ENCODE assay signal across 8 cellular contexts in the genomic region with DNA sequence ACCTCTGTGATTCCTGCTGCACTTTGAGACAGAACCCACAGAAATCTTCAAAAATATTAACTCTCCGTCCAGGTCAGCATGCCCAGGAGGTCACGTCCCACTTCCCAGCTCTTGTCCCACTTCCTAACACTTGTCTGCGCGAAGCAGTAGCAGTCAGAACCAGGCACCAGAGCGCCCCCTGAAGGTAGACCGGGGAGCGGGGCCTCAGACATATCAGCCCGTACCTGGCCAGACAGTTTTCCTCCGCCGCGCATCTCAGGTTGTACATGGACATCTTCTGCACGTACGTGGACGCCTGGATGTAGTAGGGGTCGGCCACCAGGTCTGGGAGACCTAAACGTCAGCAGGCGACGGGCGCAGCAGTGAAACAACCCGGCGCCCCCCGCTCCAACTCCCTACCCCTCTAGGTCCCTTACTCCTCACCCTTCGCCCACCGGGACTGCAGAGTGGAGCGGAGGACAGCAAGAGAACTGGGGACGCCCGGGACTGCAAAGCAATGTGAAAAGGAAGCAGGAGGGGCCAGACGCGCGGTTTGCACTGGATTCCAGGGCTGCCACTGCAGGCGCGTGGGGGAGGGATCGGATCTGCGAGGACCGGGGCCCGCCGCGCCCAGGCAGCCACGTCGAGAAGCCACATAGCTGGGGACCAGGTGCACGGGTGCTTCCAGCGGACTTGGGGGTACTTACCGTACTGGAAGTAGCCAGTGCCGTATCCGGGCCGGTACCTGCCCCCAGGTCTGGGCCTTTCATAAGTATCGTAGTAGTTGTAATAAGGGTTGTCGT. TPM values are rescaled to one million over a fixed set of nuclear protein-coding genes. Genes with fewer than 3 reads are reported as not detected.
DNase-seq lines count a peak whose midpoint lies in the region; ATAC-seq and TF ChIP-seq lines count a peak whose summit lies in the region.

No MANE protein-coding gene starts in this region.

- no peaks in the 10 kb centered on the region for H3K9me2 ChIP-seq in PC-3 (replicated peaks; ENCODE audit: low read length)
- no peaks in the 10 kb centered on the region for H3K9me2 ChIP-seq in hepatocyte (replicated peaks; ENCODE audit: insufficient read depth)

- H3K4me2 ChIP-seq in PC-3 (ENCODE audit: low read length) (peak overlapping the region; percentile 99), hepatocyte (peak overlapping the region; percentile 88)

- intact Hi-C loops in PC-3 (cut with micrococcal nuclease): loop anchor here (1.0 to 2.0 kb wide), 3 partner anchors 24 to 108 kb away; no protein-coding TSS in a partner anchor

- no peaks in the 10 kb centered on the region for H4K20me1 ChIP-seq in PC-3 (ENCODE audit: low read length)
- no peaks in the 10 kb centered on the region for H4K20me1 ChIP-seq in hepatocyte (ENCODE audit: insufficient read depth, poor library complexity, severe bottlenecking)

- H3K4me1 ChIP-seq in PC-3 (ENCODE audit: insufficient read depth, low read length) (peaks cover 10% of the 10 kb centered on the region; the same call in 1 of the 2 replicates), hepatocyte (ENCODE audit: insufficient read depth) (peaks cover 8% of the 10 kb centered on the region)

- in situ Hi-C loops in ACHN (cut with HindIII; ENCODE audit: low pct_ligation_motif_present, low pct_unique_long_range_greater_than_20kb, low sequenced_read_pairs) (no loop called here), astrocyte of the cerebellum (cut with HindIII; ENCODE audit: low sequenced_read_pairs) (no loop called here)

- no peaks in the 10 kb centered on the region for H3K79me2 ChIP-seq in PC-3 (ENCODE audit: low read length)
- H3K79me2 ChIP-seq in hepatocyte: peaks cover 11% of the 10 kb centered on the region

- peaks cover 37% of the 10 kb centered on the region for H3K27me3 Mint-ChIP-seq in progenitor cell of endocrine pancreas

- H3K4me3 Mint-ChIP-seq in progenitor cell of endocrine pancreas (ENCODE audit: low read depth): peak overlapping the region; percentile 78

- no peaks in the 10 kb centered on the region for H3K36me3 Mint-ChIP-seq in progenitor cell of endocrine pancreas (ENCODE audit: insufficient read depth)

- H3K9me3 Mint-ChIP-seq in progenitor cell of endocrine pancreas (ENCODE audit: low read depth): no peaks in the 10 kb centered on the region

- peak overlapping the region; percentile 89 for H2AFZ ChIP-seq in PC-3 (ENCODE audit: low read length)
- H2AFZ ChIP-seq in hepatocyte: peak overlapping the region; percentile 67

- no peaks in the 10 kb centered on the region for H3F3A ChIP-seq in PC-3 (ENCODE audit: low read length, unreplicated experiment)

- peak overlapping the region; percentile 81 for H3K27ac Mint-ChIP-seq in progenitor cell of endocrine pancreas

- ATAC-seq in HG03469 (IDR thresholded peaks at IDR 0.05; ENCODE audit: unreplicated experiment) (peak; percentile 50), PC-3 (peak; percentile 61), GM21381 (IDR thresholded peaks at IDR 0.05; ENCODE audit: unreplicated experiment) (no peak)

- DNase-seq in ACHN (peak; percentile 81), PC-3 (peak; percentile 62), astrocyte of the cerebellum (ENCODE audit: low read depth) (peak; percentile 68), hepatocyte (ENCODE audit: low spot score) (peak; percentile 91), progenitor cell of endocrine pancreas (ENCODE audit: low spot score, unreplicated experiment) (peak; percentile 69)

- no peaks in the 10 kb centered on the region for H3K36me3 ChIP-seq in PC-3 (ENCODE audit: low read depth, low read length)
- no peaks in the 10 kb centered on the region for H3K36me3 ChIP-seq in hepatocyte (replicated peaks; ENCODE audit: insufficient read depth, low read depth)

- H3K4me1 Mint-ChIP-seq in progenitor cell of endocrine pancreas (ENCODE audit: low read depth): peaks cover 15% of the 10 kb centered on the region

- POLR2A ChIA-PET in PC-3 (lab: Charles Lee; ENCODE audit: unreplicated experiment): interaction anchor here (0.6 to 0.7 kb wide), 2 partner anchors 87 to 114 kb away, joined by 3 to 4 read pairs; no protein-coding TSS in a partner anchor

- H3K27me3 ChIP-seq in PC-3 (ENCODE audit: low read length) (no peaks in the 10 kb centered on the region), hepatocyte (no peaks in the 10 kb centered on the region)

- BruUV-seq in PC-3 (replicated peaks; lab: Mats Ljungman, UMichigan): no TSS peak

- H3K9me3 ChIP-seq in PC-3 (ENCODE audit: low read length) (no peaks in the 10 kb centered on the region), hepatocyte (ENCODE audit: low read depth) (no peaks in the 10 kb centered on the region)

- H3K27ac ChIP-seq in PC-3 (ENCODE audit: low read length) (no peak overlapping the region), hepatocyte (peak overlapping the region; percentile 84)

- under 1% methylated on average over 48 of the region's 48 CpGs for WGBS in hepatocyte (ENCODE audit: low lambda C conversion rate, missing lambda C conversion rate)

- TF ChIP-seq CTCF in GM12875 (IDR thresholded peaks at IDR 0.05; ENCODE audit: borderline replicate concordance, insufficient read depth, low read depth, low read length) (peak; percentile 73), PC-3 (conservative IDR thresholded peaks at IDR 0.05; ENCODE audit: low read depth, low read length) (peak; percentile 72), astrocyte of the cerebellum (IDR thresholded peaks at IDR 0.05; ENCODE audit: low read depth, low read length, missing control alignments) (peak; percentile 96), hepatocyte (IDR thresholded peaks at IDR 0.05; ENCODE audit: poor library complexity) (peak; percentile 86), progenitor cell of endocrine pancreas (IDR thresholded peaks at IDR 0.05; ENCODE audit: unreplicated experiment) (peak; percentile 86)

- 0 out of 2 replicates have a peak overlapping the region, but pooled peaks have one; percentile 33 for H3K9ac ChIP-seq in PC-3 (ENCODE audit: low read length)

- CTCF ChIA-PET in PC-3 (lab: Charles Lee): interaction anchor here (3.1 kb wide), 1 partner anchor 108 kb away, joined by 15 read pairs; no protein-coding TSS in a partner anchor

- peak overlapping the region; percentile 49 for H3K4me3 ChIP-seq in GM12875 (ENCODE audit: low read depth, low read length)
- peak overlapping the region; percentile 76 for H3K4me3 ChIP-seq in PC-3 (ENCODE audit: low read length)
- peak overlapping the region; percentile 77 for H3K4me3 ChIP-seq in astrocyte of the cerebellum (ENCODE audit: low read depth, low read length)
- peak overlapping the region; percentile 67 for H3K4me3 ChIP-seq in hepatocyte

RNA-seq across cellular contexts. Expression of a gene that starts 1.2 kb away (rescaled TPM):
- 0.18 and 0.23 TPM in 2 replicates for total RNA-seq in PC-3 (2014; rRNA removed)
- total RNA-seq in hepatocyte: 98.2 and 120 TPM in 2 replicates
- 216 and 238 TPM in 2 replicates for polyA plus RNA-seq in hepatocyte
- 0.19 and 0.42 TPM in 2 replicates for total RNA-seq in progenitor cell of endocrine pancreas

RNA-seq across cellular contexts. Expression of a gene that starts 52.5 kb away (rescaled TPM):
- total RNA-seq in PC-3 (2014; rRNA removed): 0.36 TPM in 1 of 2 replicates, not detected in the other
- total RNA-seq in hepatocyte: 0.43 and 1.9 TPM in 2 replicates
- 1.7 and 2.8 TPM in 2 replicates for polyA plus RNA-seq in hepatocyte
- total RNA-seq in progenitor cell of endocrine pancreas: 0.29 and 0.43 TPM in 2 replicates

Comparison
In these comparisons a context has a peak if more than half of its experiments do, and no peak if none do; other contexts are left out.
1. RNA of a gene that starts 1.2 kb away (total RNA-seq): 98.2 to 120 TPM in hepatocyte; 0.19 to 0.42 TPM in progenitor cell of endocrine pancreas and 0.18 to 0.23 TPM in PC-3; every median in the first group is over 10 times any median in the second.
2. Peak in every context shown above with its lines, with median percentiles within 50 percentile points of each other: DNase-seq, H3K4me3 ChIP-seq and CTCF ChIP-seq.